In the genomic region with DNA sequence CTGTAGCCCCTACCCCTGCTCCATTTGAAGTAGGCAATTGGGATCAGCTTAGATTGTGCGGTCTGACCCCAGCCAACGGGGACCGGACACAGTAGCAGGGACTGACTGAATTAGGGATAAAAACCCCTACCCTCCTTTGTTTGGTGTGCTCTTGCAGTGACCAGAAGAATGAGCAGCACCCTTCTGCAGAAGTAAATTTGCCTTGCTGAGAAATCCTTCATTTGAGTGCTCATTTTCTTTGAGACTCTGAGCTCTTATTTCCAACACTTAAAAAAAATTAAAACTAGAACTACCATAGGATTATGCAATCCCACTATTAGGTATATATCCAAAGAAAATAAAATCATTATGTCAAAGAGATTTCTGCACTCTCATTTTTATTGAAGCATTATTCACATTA, we compare ENCODE assay signal across 28 cellular contexts.
"Had no signal": no experiment of that assay in that cellular context is flagged by ENCODE, and none has a peak within 500 bp of the region (broad histone marks: within the 10 kb centered on the region; RNA-seq: fewer than 3 reads in every experiment).

No MANE protein-coding gene starts in this region.

- H3K4me3 Mint-ChIP-seq: dendritic cell treated with granulocyte-macrophage colony-stimulating factor and Interleukin-4, amounts not matched to agents 40 ng/mL and 50 ng/mL, for 4 days; effector memory CD8-positive, alpha-beta T cell; endodermal cell had no signal

- H3K27me3 Mint-ChIP-seq: dendritic cell treated with granulocyte-macrophage colony-stimulating factor and Interleukin-4, amounts not matched to agents 40 ng/mL and 50 ng/mL, for 4 days; effector memory CD8-positive, alpha-beta T cell had no signal

- H3K4me2 ChIP-seq: hepatocyte had no signal

- H3K4me3 ChIP-seq: colonic mucosa, coronary artery, dorsolateral prefrontal cortex, esophagus muscularis mucosa, esophagus squamous epithelium, gastrocnemius medialis, gastroesophageal sphincter, heart left ventricle, heart right ventricle, hepatocyte had no signal

- H3K79me2 ChIP-seq: hepatocyte had no signal

- H3K27me3 ChIP-seq: colonic mucosa, dorsolateral prefrontal cortex, esophagus muscularis mucosa, esophagus squamous epithelium, foreskin keratinocyte, gastrocnemius medialis, gastroesophageal sphincter, heart left ventricle, heart right ventricle, hepatocyte had no signal

- H3K27ac ChIP-seq: colonic mucosa, coronary artery, dorsolateral prefrontal cortex, epithelial cell of prostate, esophagus muscularis mucosa, esophagus squamous epithelium, foreskin keratinocyte, gastrocnemius medialis, gastroesophageal sphincter, heart left ventricle, heart right ventricle, hepatocyte had no signal

- FAIRE-seq: endometrium, endothelial cell of umbilical vein, frontal cortex had no signal

- H3K36me3 ChIP-seq: colonic mucosa, esophagus muscularis mucosa, esophagus squamous epithelium, gastrocnemius medialis, gastroesophageal sphincter, heart left ventricle, heart right ventricle had no signal

- H3K4me1 ChIP-seq: colonic mucosa, esophagus muscularis mucosa, esophagus squamous epithelium, foreskin keratinocyte, gastrocnemius medialis, gastroesophageal sphincter, heart left ventricle, heart right ventricle had no signal

- H3K9me3 ChIP-seq: colonic mucosa, gastrocnemius medialis had no signal

- H3K27ac Mint-ChIP-seq: dendritic cell treated with granulocyte-macrophage colony-stimulating factor and Interleukin-4, amounts not matched to agents 40 ng/mL and 50 ng/mL, for 4 days; effector memory CD8-positive, alpha-beta T cell; endodermal cell had no signal

- H3K4me1 Mint-ChIP-seq: endodermal cell had no signal

- DNase-seq: colonic mucosa; cortex of kidney; dermis blood vessel endothelial cell; dorsolateral prefrontal cortex; effector CD4-positive, alpha-beta T cell; effector CD8-positive, alpha-beta T cell; effector memory CD4-positive, alpha-beta T cell; effector memory CD8-positive, alpha-beta T cell; endodermal cell; erythroblast; esophagus squamous epithelium; foreskin fibroblast; foreskin melanocyte; gastrocnemius medialis; glutamatergic neuron; head of caudate nucleus; heart left ventricle; heart right ventricle had no signal

- H2AFZ ChIP-seq: hepatocyte had no signal
